14 cellular contexts compared by ENCODE assay signal in genomic region chr10:4066581-4067403, GRCh38.
DNase-seq lines count a peak whose midpoint lies in the region; ATAC-seq, FAIRE-seq and TF ChIP-seq lines count a peak whose summit lies in the region.
"Had no signal": no experiment of that assay in that cellular context is flagged by ENCODE, and none has a peak within 500 bp of the region (broad histone marks: within the 10 kb centered on the region; RNA-seq: fewer than 3 reads in every experiment).

No MANE protein-coding gene starts in this region.

- no peaks in the 10 kb centered on the region for H3K79me2 ChIP-seq in endothelial cell of umbilical vein (ENCODE audit: control insufficient read depth, insufficient read depth, low read length)

- H3K36me3 ChIP-seq in BE2C (no peaks in the 10 kb centered on the region), endothelial cell of umbilical vein (ENCODE audit: control insufficient read depth in 2 of 2, extremely low read depth in 1 of 2, insufficient read depth in 2 of 2, low read length in 2 of 2) (no peaks in the 10 kb centered on the region), left lung (no peaks in the 10 kb centered on the region)

- no peak for TF ChIP-seq POLR2A in endothelial cell of umbilical vein (IDR thresholded peaks at IDR 0.05; ENCODE audit: low read depth, low read length)

- no peaks in the 10 kb centered on the region for H3K9me1 ChIP-seq in endothelial cell of umbilical vein (replicated peaks; ENCODE audit: control insufficient read depth, extremely low read depth, insufficient read depth, low read length)

- dilution Hi-C loops in endothelial cell of umbilical vein (cut with MboI; ENCODE audit: extremely low pct_ligation_motif_present, low sequenced_read_pairs), result no loop called here

- intact Hi-C loops in endothelial cell of umbilical vein (cut with micrococcal nuclease) (no loop called here), left lung (cut with DNase I) (no loop called here)

- no TSS peak for BruUV-seq in endothelial cell of umbilical vein (replicated peaks; lab: Mats Ljungman, UMichigan)

- peak; percentile 45 for ATAC-seq in GM18519 (IDR thresholded peaks at IDR 0.05; ENCODE audit: low FRiP score, unreplicated experiment)
- peak; percentile 39 for ATAC-seq in HG03354 (IDR thresholded peaks at IDR 0.05; ENCODE audit: poor library complexity, severe bottlenecking, unreplicated experiment)
- no peak for ATAC-seq in left lung
- no peak for ATAC-seq in GM18858 (IDR thresholded peaks at IDR 0.05; ENCODE audit: unreplicated experiment)
- ATAC-seq: Right ventricle myocardium inferior had no signal

- H3K4me3 ChIP-seq in BE2C (ENCODE audit: low read depth, low read length) (no peak overlapping the region), endothelial cell of umbilical vein (replicated peaks in 1 of 3; ENCODE audit: insufficient read depth in 1 of 3, low read depth in 1 of 3, low read length in 3 of 3) (no peak overlapping the region), left lung (no peak overlapping the region)

- H3K9me3 ChIP-seq in BE2C, result no peaks in the 10 kb centered on the region
- no peaks in the 10 kb centered on the region for H3K9me3 ChIP-seq in endothelial cell of umbilical vein (replicated peaks; ENCODE audit: control insufficient read depth, insufficient read depth, low read length)
- no peaks in the 10 kb centered on the region for H3K9me3 ChIP-seq in left lung

- H3K4me1 ChIP-seq in BE2C (no peaks in the 10 kb centered on the region), endothelial cell of umbilical vein (ENCODE audit: control insufficient read depth, extremely low read depth, insufficient read depth, low read length) (peaks cover 34% of the 10 kb centered on the region), left lung (peaks cover 0 to 19% of the 10 kb centered on the region in 2 donors)

- DNase-seq in BE2C (peak; percentile 7), endothelial cell of umbilical vein (ENCODE audit: low read depth, low spot score) (no peak), left lung (no peak), cerebellar cortex (ENCODE audit: low spot score) (no peak), AG08396 (ENCODE audit: low spot score) (no peak)
- DNase-seq: head of caudate nucleus, Karpas-422, kidney glomerular epithelial cell, NCI-H187 treated with DMSO at 0.1 percent for 48 hours had no signal

- H3K27me3 ChIP-seq in BE2C, result no peaks in the 10 kb centered on the region
- no peaks in the 10 kb centered on the region for H3K27me3 ChIP-seq in endothelial cell of umbilical vein (ENCODE audit: control insufficient read depth in 2 of 2, insufficient read depth in 2 of 2, low read length in 2 of 2)
- H3K27me3 ChIP-seq in left lung, result no peaks in the 10 kb centered on the region

- H3K9ac ChIP-seq in endothelial cell of umbilical vein (replicated peaks; ENCODE audit: extremely low read depth, insufficient read depth, low read length), result no peak overlapping the region

- no peak overlapping the region for H2AFZ ChIP-seq in endothelial cell of umbilical vein (ENCODE audit: low read depth, low read length)

- FAIRE-seq in endothelial cell of umbilical vein (lab: Jason Lieb, UNC), result no peak
- FAIRE-seq: colon had no signal

- H3K27ac ChIP-seq in endothelial cell of umbilical vein (ENCODE audit: insufficient read depth, low read depth, low read length), result peak overlapping the region; percentile 70
- H3K27ac ChIP-seq in left lung, result peak overlapping the region in 1 of 2 donors; percentile 51

- no peaks in the 10 kb centered on the region for H4K20me1 ChIP-seq in endothelial cell of umbilical vein (replicated peaks; ENCODE audit: control insufficient read depth, extremely low read depth, insufficient read depth, low read length)

- POLR2A ChIA-PET in endothelial cell of umbilical vein (lab: Charles Lee), result no interaction called here

- H3K4me2 ChIP-seq in endothelial cell of umbilical vein (ENCODE audit: insufficient read depth, low read length), result peak overlapping the region; percentile 68

- CTCF ChIA-PET in endothelial cell of umbilical vein (lab: Charles Lee), result interaction anchor here (0.9 kb wide), 1 partner anchor 18 kb away, joined by 5 read pairs; no protein-coding TSS in a partner anchor

- no peak for TF ChIP-seq CTCF in BE2C (IDR thresholded peaks at IDR 0.05; ENCODE audit: low read depth, low read length)
- TF ChIP-seq CTCF in endothelial cell of umbilical vein (IDR thresholded peaks at IDR 0.05; ENCODE audit: extremely low read depth in 1 of 2, insufficient read depth in 1 of 2, low read depth in 1 of 2, low read length in 2 of 2), result no peak
- TF ChIP-seq CTCF in left lung (IDR thresholded peaks at IDR 0.05), result no peak

TF ChIP-seq in endothelial cell of umbilical vein, 7 proteins besides CTCF, POLR2A, EP300 and RAD21:
- TF ChIP-seq POLR2AphosphoS5 (IDR thresholded peaks at IDR 0.05; ENCODE audit: insufficient read depth, low read depth, low read length), result no peak
- TF ChIP-seq EZH2 (IDR thresholded peaks at IDR 0.05; ENCODE audit: borderline replicate concordance, low read depth, low read length, severe bottlenecking), result no peak
- TF ChIP-seq JUN (IDR thresholded peaks at IDR 0.05; ENCODE audit: borderline replicate concordance, insufficient read depth, insufficient read length, low read depth), result no peak
- no peak for TF ChIP-seq GATA2 (IDR thresholded peaks at IDR 0.05; ENCODE audit: insufficient read depth, insufficient read length, low read depth, low read length)
- no peak for TF ChIP-seq FOS (IDR thresholded peaks at IDR 0.05; ENCODE audit: borderline replicate concordance, insufficient read depth, low read length)
- no peak for TF ChIP-seq MYC (IDR thresholded peaks at IDR 0.05; ENCODE audit: low read depth, low read length)
- TF ChIP-seq, protein P1, sequence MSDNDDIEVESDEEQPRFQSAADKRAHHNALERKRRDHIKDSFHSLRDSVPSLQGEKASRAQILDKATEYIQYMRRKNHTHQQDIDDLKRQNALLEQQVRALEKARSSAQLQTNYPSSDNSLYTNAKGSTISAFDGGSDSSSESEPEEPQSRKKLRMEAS (IDR thresholded peaks at IDR 0.05; ENCODE audit: insufficient read depth, insufficient read length), result no peak

Comparison
In these comparisons a context has a peak if more than half of its experiments do, and no peak if none do; other contexts are left out.
1. ATAC-seq: peak in GM18519 (single experiment) and HG03354 (single experiment); none in left lung (single experiment) and GM18858 (single experiment).